Comparison of ENCODE assay signal across 1 cellular context in the genomic region with DNA sequence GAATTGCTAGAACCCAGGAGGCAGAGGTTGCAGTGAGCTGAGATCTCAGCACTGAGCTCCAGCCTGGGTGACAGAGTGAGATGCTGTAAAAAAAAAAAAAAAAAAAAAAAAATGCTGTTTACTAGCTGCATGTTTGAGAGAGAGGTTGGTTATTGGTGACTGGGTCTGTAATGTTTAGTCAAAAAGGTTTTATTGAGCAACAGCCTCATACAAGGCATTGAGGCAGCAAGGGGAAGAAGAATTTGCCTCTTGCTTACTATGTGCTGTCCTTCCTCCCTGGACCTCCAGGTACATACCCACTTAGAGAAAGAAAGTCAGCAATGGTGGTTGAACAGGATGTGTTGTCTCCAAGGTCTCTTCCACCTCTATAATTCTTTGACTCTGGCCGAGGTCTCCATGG.
TF ChIP-seq lines count a peak whose summit lies in the region.

No MANE protein-coding gene starts in this region.

TF ChIP-seq in HepG2, 621 proteins besides CTCF, POLR2A, EP300 and RAD21 (continued from another document):
- no peak for TF ChIP-seq MED1 (CRISPR knock-in tag; IDR thresholded peaks at IDR 0.05)
- TF ChIP-seq, protein P1, sequence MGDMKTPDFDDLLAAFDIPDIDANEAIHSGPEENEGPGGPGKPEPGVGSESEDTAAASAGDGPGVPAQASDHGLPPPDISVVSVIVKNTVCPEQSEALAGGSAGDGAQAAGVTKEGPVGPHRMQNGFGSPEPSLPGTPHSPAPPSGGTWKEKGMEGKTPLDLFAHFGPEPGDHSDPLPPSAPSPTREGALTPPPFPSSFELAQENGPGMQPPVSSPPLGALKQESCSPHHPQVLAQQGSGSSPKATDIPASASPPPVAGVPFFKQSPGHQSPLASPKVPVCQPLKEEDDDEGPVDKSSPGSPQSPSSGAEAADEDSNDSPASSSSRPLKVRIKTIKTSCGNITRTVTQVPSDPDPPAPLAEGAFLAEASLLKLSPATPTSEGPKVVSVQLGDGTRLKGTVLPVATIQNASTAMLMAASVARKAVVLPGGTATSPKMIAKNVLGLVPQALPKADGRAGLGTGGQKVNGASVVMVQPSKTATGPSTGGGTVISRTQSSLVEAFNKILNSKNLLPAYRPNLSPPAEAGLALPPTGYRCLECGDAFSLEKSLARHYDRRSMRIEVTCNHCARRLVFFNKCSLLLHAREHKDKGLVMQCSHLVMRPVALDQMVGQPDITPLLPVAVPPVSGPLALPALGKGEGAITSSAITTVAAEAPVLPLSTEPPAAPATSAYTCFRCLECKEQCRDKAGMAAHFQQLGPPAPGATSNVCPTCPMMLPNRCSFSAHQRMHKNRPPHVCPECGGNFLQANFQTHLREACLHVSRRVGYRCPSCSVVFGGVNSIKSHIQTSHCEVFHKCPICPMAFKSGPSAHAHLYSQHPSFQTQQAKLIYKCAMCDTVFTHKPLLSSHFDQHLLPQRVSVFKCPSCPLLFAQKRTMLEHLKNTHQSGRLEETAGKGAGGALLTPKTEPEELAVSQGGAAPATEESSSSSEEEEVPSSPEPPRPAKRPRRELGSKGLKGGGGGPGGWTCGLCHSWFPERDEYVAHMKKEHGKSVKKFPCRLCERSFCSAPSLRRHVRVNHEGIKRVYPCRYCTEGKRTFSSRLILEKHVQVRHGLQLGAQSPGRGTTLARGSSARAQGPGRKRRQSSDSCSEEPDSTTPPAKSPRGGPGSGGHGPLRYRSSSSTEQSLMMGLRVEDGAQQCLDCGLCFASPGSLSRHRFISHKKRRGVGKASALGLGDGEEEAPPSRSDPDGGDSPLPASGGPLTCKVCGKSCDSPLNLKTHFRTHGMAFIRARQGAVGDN (CRISPR knock-in tag; IDR thresholded peaks at IDR 0.05): no peak
- TF ChIP-seq, protein P2, sequence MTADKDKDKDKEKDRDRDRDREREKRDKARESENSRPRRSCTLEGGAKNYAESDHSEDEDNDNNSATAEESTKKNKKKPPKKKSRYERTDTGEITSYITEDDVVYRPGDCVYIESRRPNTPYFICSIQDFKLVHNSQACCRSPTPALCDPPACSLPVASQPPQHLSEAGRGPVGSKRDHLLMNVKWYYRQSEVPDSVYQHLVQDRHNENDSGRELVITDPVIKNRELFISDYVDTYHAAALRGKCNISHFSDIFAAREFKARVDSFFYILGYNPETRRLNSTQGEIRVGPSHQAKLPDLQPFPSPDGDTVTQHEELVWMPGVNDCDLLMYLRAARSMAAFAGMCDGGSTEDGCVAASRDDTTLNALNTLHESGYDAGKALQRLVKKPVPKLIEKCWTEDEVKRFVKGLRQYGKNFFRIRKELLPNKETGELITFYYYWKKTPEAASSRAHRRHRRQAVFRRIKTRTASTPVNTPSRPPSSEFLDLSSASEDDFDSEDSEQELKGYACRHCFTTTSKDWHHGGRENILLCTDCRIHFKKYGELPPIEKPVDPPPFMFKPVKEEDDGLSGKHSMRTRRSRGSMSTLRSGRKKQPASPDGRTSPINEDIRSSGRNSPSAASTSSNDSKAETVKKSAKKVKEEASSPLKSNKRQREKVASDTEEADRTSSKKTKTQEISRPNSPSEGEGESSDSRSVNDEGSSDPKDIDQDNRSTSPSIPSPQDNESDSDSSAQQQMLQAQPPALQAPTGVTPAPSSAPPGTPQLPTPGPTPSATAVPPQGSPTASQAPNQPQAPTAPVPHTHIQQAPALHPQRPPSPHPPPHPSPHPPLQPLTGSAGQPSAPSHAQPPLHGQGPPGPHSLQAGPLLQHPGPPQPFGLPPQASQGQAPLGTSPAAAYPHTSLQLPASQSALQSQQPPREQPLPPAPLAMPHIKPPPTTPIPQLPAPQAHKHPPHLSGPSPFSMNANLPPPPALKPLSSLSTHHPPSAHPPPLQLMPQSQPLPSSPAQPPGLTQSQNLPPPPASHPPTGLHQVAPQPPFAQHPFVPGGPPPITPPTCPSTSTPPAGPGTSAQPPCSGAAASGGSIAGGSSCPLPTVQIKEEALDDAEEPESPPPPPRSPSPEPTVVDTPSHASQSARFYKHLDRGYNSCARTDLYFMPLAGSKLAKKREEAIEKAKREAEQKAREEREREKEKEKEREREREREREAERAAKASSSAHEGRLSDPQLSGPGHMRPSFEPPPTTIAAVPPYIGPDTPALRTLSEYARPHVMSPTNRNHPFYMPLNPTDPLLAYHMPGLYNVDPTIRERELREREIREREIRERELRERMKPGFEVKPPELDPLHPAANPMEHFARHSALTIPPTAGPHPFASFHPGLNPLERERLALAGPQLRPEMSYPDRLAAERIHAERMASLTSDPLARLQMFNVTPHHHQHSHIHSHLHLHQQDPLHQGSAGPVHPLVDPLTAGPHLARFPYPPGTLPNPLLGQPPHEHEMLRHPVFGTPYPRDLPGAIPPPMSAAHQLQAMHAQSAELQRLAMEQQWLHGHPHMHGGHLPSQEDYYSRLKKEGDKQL (CRISPR knock-in tag; IDR thresholded peaks at IDR 0.05; ENCODE audit: low read depth): no peak
- no peak for TF ChIP-seq ZNF335 (CRISPR knock-in tag; IDR thresholded peaks at IDR 0.05)
- TF ChIP-seq ZNF709 (CRISPR knock-in tag; IDR thresholded peaks at IDR 0.05): no peak
- TF ChIP-seq, protein P3, sequence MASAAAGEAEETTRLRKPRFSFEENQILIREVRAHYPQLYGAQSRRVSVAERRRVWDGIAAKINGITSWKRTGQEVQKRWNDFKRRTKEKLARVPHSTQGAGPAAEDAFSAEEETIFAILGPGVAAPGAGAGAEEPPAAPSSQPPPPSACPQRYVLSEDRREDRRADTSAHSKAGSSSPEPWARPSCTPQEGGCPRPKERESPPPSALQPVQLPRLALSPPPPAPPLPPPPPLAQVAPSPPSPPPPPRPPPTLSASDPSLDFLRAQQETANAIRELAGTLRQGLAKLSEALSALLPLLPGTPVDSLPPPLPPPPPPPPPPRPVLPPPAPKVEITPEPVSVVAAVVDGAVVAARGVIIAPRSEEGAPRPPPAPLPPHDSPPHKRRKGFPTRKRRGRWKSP (CRISPR knock-in tag; IDR thresholded peaks at IDR 0.05): no peak
